Comparison of ENCODE assay signal across 21 cellular contexts in genomic region chr7:16506422-16506821, GRCh38. TPM values are rescaled to one million over a fixed set of nuclear protein-coding genes. Genes with fewer than 3 reads are reported as not detected.
"Had no signal": no experiment of that assay in that cellular context is flagged by ENCODE, and none has a peak within 500 bp of the region (broad histone marks: within the 10 kb centered on the region; RNA-seq: fewer than 3 reads in every experiment).

No MANE protein-coding gene starts in this region.

RNA-seq across cellular contexts. Expression of gene LRRC72, which starts 20.2 kb away (rescaled TPM):
- total RNA-seq: activated naive CD4-positive, alpha-beta T cell treated with anti-CD3 and anti-CD28 coated beads for 36 hours; activated naive CD4-positive, alpha-beta T cell treated with anti-CD3 and anti-CD28 coated beads, Interleukin-2, amount 50 U/mL, for 72 hours; activated naive CD8-positive, alpha-beta T cell treated with anti-CD3 and anti-CD28 coated beads for 36 hours; activated naive CD8-positive, alpha-beta T cell treated with anti-CD3 and anti-CD28 coated beads, Interleukin-2, amount 10 ng/mL, durations not matched to agents 7 days and 5 days; activated T-cell treated with anti-CD3 and anti-CD28 coated beads, Interleukin-2, amount 50 U/mL, for 4 hours; activated T-cell treated with anti-CD3 and anti-CD28 coated beads, Interleukin-2, amount 50 U/mL, for 72 hours; activated T-helper 1 cell treated with anti-CD3 and anti-CD28 coated beads, Interleukin-12 subunit alpha, Interleukin-12 subunit beta, Interleukin-2, Interleukin-4 antibody, amounts not matched to agents 30 ng/mL and 10 ng/mL and 1 ng/mL, durations not matched to agents 14 hours and 24 hours and 36 hours; activated T-helper 17 cell treated with anti-CD3 and anti-CD28 coated beads, Interleukin-2, amount 50 U/mL, for 72 hours; activated T-helper 2 cell treated with anti-CD3 and anti-CD28 coated beads, Interferon-gamma antibody, Interleukin-2, Interleukin-4, amounts not matched to agents 10 μg/mL and 5 μg/mL and 100 μg/mL, durations not matched to agents 14 hours and 24 hours and 36 hours; adrenal gland; aorta; ascending aorta; astrocyte; body of pancreas; breast epithelium; bronchial epithelial cell; cardiac muscle cell; cardiac septum; cerebellum; chondrocyte had no signal
- polyA plus RNA-seq: adipose tissue, adrenal gland, aorta, cardiac muscle cell had no signal

RNA-seq across cellular contexts. Expression of gene SOSTDC1, which starts 40.9 kb away (rescaled TPM):
- total RNA-seq: activated naive CD4-positive, alpha-beta T cell treated with anti-CD3 and anti-CD28 coated beads for 36 hours; activated naive CD4-positive, alpha-beta T cell treated with anti-CD3 and anti-CD28 coated beads, Interleukin-2, amount 50 U/mL, for 72 hours; activated naive CD8-positive, alpha-beta T cell treated with anti-CD3 and anti-CD28 coated beads for 36 hours; activated naive CD8-positive, alpha-beta T cell treated with anti-CD3 and anti-CD28 coated beads, Interleukin-2, amount 10 ng/mL, durations not matched to agents 7 days and 5 days; activated T-cell treated with anti-CD3 and anti-CD28 coated beads, Interleukin-2, amount 50 U/mL, for 4 hours; activated T-cell treated with anti-CD3 and anti-CD28 coated beads, Interleukin-2, amount 50 U/mL, for 72 hours; activated T-helper 1 cell treated with anti-CD3 and anti-CD28 coated beads, Interleukin-12 subunit alpha, Interleukin-12 subunit beta, Interleukin-2, Interleukin-4 antibody, amounts not matched to agents 30 ng/mL and 10 ng/mL and 1 ng/mL, durations not matched to agents 14 hours and 24 hours and 36 hours; activated T-helper 17 cell treated with anti-CD3 and anti-CD28 coated beads, Interleukin-2, amount 50 U/mL, for 72 hours; activated T-helper 2 cell treated with anti-CD3 and anti-CD28 coated beads, Interferon-gamma antibody, Interleukin-2, Interleukin-4, amounts not matched to agents 10 μg/mL and 5 μg/mL and 100 μg/mL, durations not matched to agents 14 hours and 24 hours and 36 hours; aorta; ascending aorta; body of pancreas; bronchial epithelial cell; cardiac septum; chondrocyte had no signal
- polyA plus RNA-seq: aorta had no signal
